Comparison of ENCODE assay signal across 24 cellular contexts in the genomic region with DNA sequence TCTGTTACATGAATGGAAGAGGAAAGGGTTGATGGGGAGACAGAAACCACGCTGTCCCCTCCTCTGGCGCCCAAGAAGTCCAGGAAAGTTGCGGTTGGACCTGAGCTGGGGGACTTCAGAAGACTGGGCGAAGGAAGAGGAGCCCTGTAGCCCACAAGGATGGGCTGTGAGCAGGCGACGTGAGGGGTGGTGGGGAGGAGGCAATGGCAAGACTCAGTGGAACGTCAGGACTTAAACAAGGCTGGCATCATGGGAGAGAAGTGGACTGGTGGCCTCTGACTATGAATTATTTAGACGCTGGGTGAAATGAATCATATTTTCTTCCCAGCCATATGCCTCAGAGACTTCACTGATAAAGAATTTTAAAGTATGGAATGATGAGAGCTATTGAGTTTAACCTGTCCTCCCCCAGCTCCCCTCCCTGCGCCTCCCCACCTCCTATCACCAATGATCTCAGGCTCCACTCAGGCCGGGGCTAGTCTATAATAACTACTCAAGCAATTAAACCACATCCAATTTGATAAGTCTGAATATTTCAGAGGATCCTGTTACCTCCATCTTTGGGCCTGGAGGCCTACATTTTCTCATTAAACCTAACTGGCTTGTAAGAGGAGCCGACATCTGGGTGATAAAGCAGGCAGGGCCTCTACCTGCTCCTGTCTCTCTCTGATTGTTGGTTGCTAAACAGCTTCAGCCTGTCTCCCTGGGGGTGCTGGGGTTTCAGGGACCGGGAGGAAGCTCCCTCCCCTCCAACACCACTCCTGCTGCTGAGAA.
DNase-seq lines count a peak whose midpoint lies in the region; ATAC-seq and TF ChIP-seq lines count a peak whose summit lies in the region.
"Had no signal": no experiment of that assay in that cellular context is flagged by ENCODE, and none has a peak within 500 bp of the region (broad histone marks: within the 10 kb centered on the region; RNA-seq: fewer than 3 reads in every experiment).

No MANE protein-coding gene starts in this region.

- H3K9ac ChIP-seq in iPS-20b (ENCODE audit: low read depth, low read length), result peak overlapping the region; percentile 46; the same call in 1 of the 2 replicates

- peaks cover 6% of the 10 kb centered on the region; the same call in 1 of the 2 replicates for H3K4me1 ChIP-seq in iPS-20b (ENCODE audit: insufficient read depth, low read length)
- H3K4me1 ChIP-seq in esophagus muscularis mucosa, result peaks cover 0 to 9% (median 0%) of the 10 kb centered on the region in 4 donors
- H3K4me1 ChIP-seq: Caco-2, lower lobe of right lung had no signal

- H3K4me3 ChIP-seq in iPS-20b (ENCODE audit: low read length) (no peak overlapping the region), esophagus muscularis mucosa (no peak overlapping the region)
- H3K4me3 ChIP-seq: ascending aorta, dorsolateral prefrontal cortex, lower lobe of right lung had no signal

- no peak for ATAC-seq in GM21825 (IDR thresholded peaks at IDR 0.05; ENCODE audit: unreplicated experiment)
- ATAC-seq: lower lobe of right lung had no signal

- H3K27me3 ChIP-seq in iPS-20b (ENCODE audit: insufficient read depth, low read length) (no peaks in the 10 kb centered on the region), esophagus muscularis mucosa (no peaks in the 10 kb centered on the region)
- H3K27me3 ChIP-seq: ascending aorta, dorsolateral prefrontal cortex had no signal

- DNase-seq in NCI-H1436 (lab: John Stamatoyannopoulos, UW), result peak; percentile 65
- DNase-seq in NCI-H69 (lab: John Stamatoyannopoulos, UW), result peak; percentile 43
- DNase-seq in posterior vena cava (ENCODE audit: low spot score), result peak; percentile 59
- no peak for DNase-seq in esophagus muscularis mucosa (ENCODE audit: extremely low spot score)
- DNase-seq in foreskin melanocyte, result no peak
- DNase-seq: activated CD4-positive, alpha-beta T cell treated with anti-CD3 and anti-CD28 coated beads for 4 hours; activated CD8-positive, alpha-beta memory T cell treated with anti-CD3 and anti-CD28 coated beads for 24 hours; activated effector memory CD4-positive, alpha-beta T cell treated with anti-CD3 and anti-CD28 coated beads, Interleukin-2, amount 50 U/mL, for 16 hours; activated naive CD8-positive, alpha-beta T cell treated with anti-CD3 and anti-CD28 coated beads, Interleukin-2, amount 10 ng/mL, durations not matched to agents 7 days and 5 days; C1 segment of cervical spinal cord; Caco-2; dorsolateral prefrontal cortex; IMR-90; kidney; lower lobe of right lung; NCI-H1048; NCI-H2081 treated with DMSO at 0.1 percent for 48 hours; NCI-H510A; stimulated activated CD4-positive, alpha-beta T cell treated with anti-CD3 and anti-CD28 coated beads, Interleukin-12 subunit alpha, Interleukin-12 subunit beta, amount 100 ng/mL, for 4 hours; stimulated activated CD4-positive, alpha-beta T cell treated with anti-CD3 and anti-CD28 coated beads, Interleukin-4, amount 100 ng/mL, for 1 hour; trophoblast cell had no signal

- no peak for TF ChIP-seq CTCF in esophagus muscularis mucosa (IDR thresholded peaks at IDR 0.05)

- no peak for TF ChIP-seq EP300 in esophagus muscularis mucosa (IDR thresholded peaks at IDR 0.05)

- 92% methylated on average over 12 of the region's 12 CpGs for WGBS in esophagus muscularis mucosa

- intact Hi-C loops in posterior vena cava (cut with DNase I) (no loop called here), esophagus muscularis mucosa (cut with DNase I) (no loop called here)

- H3K27ac ChIP-seq in iPS-20b (ENCODE audit: low read length), result no peak overlapping the region
- no peak overlapping the region for H3K27ac ChIP-seq in esophagus muscularis mucosa (replicated peaks in 1 of 4)
- H3K27ac ChIP-seq: ascending aorta, dorsolateral prefrontal cortex, lower lobe of right lung had no signal

- H3K9me3 ChIP-seq in iPS-20b (ENCODE audit: insufficient read depth, low read depth, low read length) (no peaks in the 10 kb centered on the region), esophagus muscularis mucosa (no peaks in the 10 kb centered on the region)
- H3K9me3 ChIP-seq: ascending aorta, Caco-2, lower lobe of right lung had no signal

- H3K36me3 ChIP-seq in iPS-20b (ENCODE audit: insufficient read depth, low read depth, low read length) (no peaks in the 10 kb centered on the region), esophagus muscularis mucosa (no peaks in the 10 kb centered on the region)
- H3K36me3 ChIP-seq: ascending aorta, lower lobe of right lung had no signal

- TF ChIP-seq POLR2A in esophagus muscularis mucosa (IDR thresholded peaks at IDR 0.05; ENCODE audit: low read depth), result no peak

Comparison
In these comparisons a context has a peak if more than half of its experiments do, and no peak if none do; other contexts are left out.
1. DNase-seq: peak in NCI-H1436 (single experiment), NCI-H69 (single experiment) and posterior vena cava (single experiment); none in esophagus muscularis mucosa (single experiment) and foreskin melanocyte (single experiment).